ENCODE assay signal across 2 cellular contexts in the genomic region with DNA sequence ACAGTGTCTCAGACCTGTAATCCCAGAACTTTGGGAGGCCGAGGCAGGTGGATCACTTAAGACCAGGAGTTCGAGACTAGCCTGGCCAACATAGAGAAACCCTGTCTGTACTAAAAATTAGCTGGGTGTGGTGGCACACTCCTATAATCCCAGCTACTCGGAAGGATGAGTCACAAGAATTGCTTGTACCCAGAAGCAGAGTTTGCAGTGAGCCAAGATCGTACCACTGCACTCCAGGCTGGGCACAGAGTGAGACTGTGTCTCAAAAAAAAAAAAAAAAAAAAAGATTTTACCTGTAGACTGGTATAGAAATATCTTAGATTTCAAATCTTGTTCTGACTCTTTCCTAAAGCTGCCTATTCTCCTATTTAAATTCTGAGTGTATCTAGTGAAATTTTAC.
TF ChIP-seq lines count a peak whose summit lies in the region.

No MANE protein-coding gene starts in this region.

TF ChIP-seq in SK-N-SH treated with all-trans-retinoic acid at 6 μM for 48 hours, 23 proteins besides CTCF, POLR2A, EP300 and RAD21 (continued from another document):
- TF ChIP-seq CSDC2 (CRISPR knock-in tag; IDR thresholded peaks at IDR 0.05), result no peak

TF ChIP-seq in SK-N-SH, 30 proteins besides CTCF, POLR2A, EP300 and RAD21 (continued from another document):
- TF ChIP-seq, protein P1, sequence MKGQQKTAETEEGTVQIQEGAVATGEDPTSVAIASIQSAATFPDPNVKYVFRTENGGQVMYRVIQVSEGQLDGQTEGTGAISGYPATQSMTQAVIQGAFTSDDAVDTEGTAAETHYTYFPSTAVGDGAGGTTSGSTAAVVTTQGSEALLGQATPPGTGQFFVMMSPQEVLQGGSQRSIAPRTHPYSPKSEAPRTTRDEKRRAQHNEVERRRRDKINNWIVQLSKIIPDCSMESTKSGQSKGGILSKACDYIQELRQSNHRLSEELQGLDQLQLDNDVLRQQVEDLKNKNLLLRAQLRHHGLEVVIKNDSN (IDR thresholded peaks at IDR 0.05; ENCODE audit: borderline replicate concordance, low read depth), result no peak
- TF ChIP-seq TCF12 (IDR thresholded peaks at IDR 0.05) (no peak), ELF1 (IDR thresholded peaks at IDR 0.05) (no peak), GABPA (IDR thresholded peaks at IDR 0.05; ENCODE audit: low read depth) (no peak), POLR2AphosphoS5 (IDR thresholded peaks at IDR 0.05; ENCODE audit: low read depth, low read length) (no peak), JUND (IDR thresholded peaks at IDR 0.05) (no peak), NFIC (IDR thresholded peaks at IDR 0.05; ENCODE audit: borderline replicate concordance) (no peak), MXI1 (IDR thresholded peaks at IDR 0.05; ENCODE audit: low read depth, low read length) (no peak), GATA2 (CRISPR knock-in tag; IDR thresholded peaks at IDR 0.05) (no peak), FOXJ3 (CRISPR knock-in tag; IDR thresholded peaks at IDR 0.05) (no peak), RXRA (IDR thresholded peaks at IDR 0.05; ENCODE audit: borderline replicate concordance, low read depth) (no peak), FOXM1 (IDR thresholded peaks at IDR 0.05; ENCODE audit: low read depth) (no peak), MEF2A (IDR thresholded peaks at IDR 0.05; ENCODE audit: borderline replicate concordance, low read depth) (no peak), RCOR1 (IDR thresholded peaks at IDR 0.05; ENCODE audit: low read length) (no peak)
- TF ChIP-seq, protein P2, sequence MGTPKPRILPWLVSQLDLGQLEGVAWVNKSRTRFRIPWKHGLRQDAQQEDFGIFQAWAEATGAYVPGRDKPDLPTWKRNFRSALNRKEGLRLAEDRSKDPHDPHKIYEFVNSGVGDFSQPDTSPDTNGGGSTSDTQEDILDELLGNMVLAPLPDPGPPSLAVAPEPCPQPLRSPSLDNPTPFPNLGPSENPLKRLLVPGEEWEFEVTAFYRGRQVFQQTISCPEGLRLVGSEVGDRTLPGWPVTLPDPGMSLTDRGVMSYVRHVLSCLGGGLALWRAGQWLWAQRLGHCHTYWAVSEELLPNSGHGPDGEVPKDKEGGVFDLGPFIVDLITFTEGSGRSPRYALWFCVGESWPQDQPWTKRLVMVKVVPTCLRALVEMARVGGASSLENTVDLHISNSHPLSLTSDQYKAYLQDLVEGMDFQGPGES (IDR thresholded peaks at IDR 0.05; ENCODE audit: low read depth, low read length), result no peak
- TF ChIP-seq, protein P3, sequence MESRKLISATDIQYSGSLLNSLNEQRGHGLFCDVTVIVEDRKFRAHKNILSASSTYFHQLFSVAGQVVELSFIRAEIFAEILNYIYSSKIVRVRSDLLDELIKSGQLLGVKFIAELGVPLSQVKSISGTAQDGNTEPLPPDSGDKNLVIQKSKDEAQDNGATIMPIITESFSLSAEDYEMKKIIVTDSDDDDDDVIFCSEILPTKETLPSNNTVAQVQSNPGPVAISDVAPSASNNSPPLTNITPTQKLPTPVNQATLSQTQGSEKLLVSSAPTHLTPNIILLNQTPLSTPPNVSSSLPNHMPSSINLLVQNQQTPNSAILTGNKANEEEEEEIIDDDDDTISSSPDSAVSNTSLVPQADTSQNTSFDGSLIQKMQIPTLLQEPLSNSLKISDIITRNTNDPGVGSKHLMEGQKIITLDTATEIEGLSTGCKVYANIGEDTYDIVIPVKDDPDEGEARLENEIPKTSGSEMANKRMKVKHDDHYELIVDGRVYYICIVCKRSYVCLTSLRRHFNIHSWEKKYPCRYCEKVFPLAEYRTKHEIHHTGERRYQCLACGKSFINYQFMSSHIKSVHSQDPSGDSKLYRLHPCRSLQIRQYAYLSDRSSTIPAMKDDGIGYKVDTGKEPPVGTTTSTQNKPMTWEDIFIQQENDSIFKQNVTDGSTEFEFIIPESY (IDR thresholded peaks at IDR 0.05; ENCODE audit: borderline replicate concordance, low read depth), result no peak
